Comparison of ENCODE assay signal across 13 cellular contexts in the genomic region with DNA sequence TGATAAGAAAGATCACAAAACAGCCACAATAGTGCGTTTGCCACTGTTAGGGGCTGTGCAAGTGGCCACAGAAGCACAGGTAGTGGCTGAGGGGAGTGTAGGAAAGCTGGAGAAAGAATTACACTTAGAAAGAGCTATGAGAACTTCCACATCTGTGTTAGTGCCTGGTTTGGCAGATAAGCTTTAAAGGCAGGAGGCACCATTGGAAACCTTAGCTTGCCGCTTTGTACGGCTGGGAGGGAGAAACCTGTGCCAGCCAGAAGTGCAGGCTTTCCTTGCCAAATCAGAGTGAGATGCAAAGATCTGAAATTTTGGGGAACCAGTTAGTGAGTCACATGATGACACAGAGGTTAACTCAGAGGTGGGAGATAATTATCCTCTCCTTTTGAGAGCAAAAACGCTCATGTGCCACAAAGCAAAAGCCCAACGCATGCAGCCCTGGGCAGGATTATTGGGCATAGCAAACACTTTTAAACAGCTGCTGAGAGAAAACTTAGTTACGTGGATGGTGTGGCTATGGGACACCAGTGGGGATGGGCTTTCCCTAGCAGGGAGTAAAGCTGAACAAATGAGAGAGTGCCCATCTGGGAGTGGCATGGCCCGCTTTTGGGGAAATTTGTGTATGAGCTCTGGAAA.
DNase-seq lines count a peak whose midpoint lies in the region; ATAC-seq and TF ChIP-seq lines count a peak whose summit lies in the region.
"Had no signal": no experiment of that assay in that cellular context is flagged by ENCODE, and none has a peak within 500 bp of the region (broad histone marks: within the 10 kb centered on the region; RNA-seq: fewer than 3 reads in every experiment).

No MANE protein-coding gene starts in this region.

- no peaks in the 10 kb centered on the region for H3K4me1 ChIP-seq in foreskin keratinocyte

- no peaks in the 10 kb centered on the region for H3K27me3 ChIP-seq in foreskin keratinocyte

- no peaks in the 10 kb centered on the region for H3K27me3 Mint-ChIP-seq in activated CD4-positive, alpha-beta T cell treated with anti-CD3 and anti-CD28 coated beads, Interleukin-2, amount 10 ng/mL, durations not matched to agents 24 days and 14 days

- no peaks in the 10 kb centered on the region for H3K36me3 Mint-ChIP-seq in activated CD4-positive, alpha-beta T cell treated with anti-CD3 and anti-CD28 coated beads, Interleukin-2, amount 10 ng/mL, durations not matched to agents 24 days and 14 days (ENCODE audit: low read depth)
- H3K36me3 Mint-ChIP-seq: CD4-positive, alpha-beta memory T cell had no signal

- H3K27ac Mint-ChIP-seq in activated CD4-positive, alpha-beta T cell treated with anti-CD3 and anti-CD28 coated beads, Interleukin-2, amount 10 ng/mL, durations not matched to agents 24 days and 14 days: no peak overlapping the region
- H3K27ac Mint-ChIP-seq: CD4-positive, alpha-beta memory T cell had no signal

- no peaks in the 10 kb centered on the region for H3K4me1 Mint-ChIP-seq in activated CD4-positive, alpha-beta T cell treated with anti-CD3 and anti-CD28 coated beads, Interleukin-2, amount 10 ng/mL, durations not matched to agents 24 days and 14 days
- H3K4me1 Mint-ChIP-seq: CD4-positive, alpha-beta memory T cell had no signal

- no peaks in the 10 kb centered on the region for H3K9me3 Mint-ChIP-seq in activated CD4-positive, alpha-beta T cell treated with anti-CD3 and anti-CD28 coated beads, Interleukin-2, amount 10 ng/mL, durations not matched to agents 24 days and 14 days

- intact Hi-C loops in activated CD4-positive, alpha-beta T cell treated with anti-CD3 and anti-CD28 coated beads, Interleukin-2, amount 10 ng/mL, durations not matched to agents 24 days and 14 days (cut with micrococcal nuclease): no loop called here

- DNase-seq in GDM1 (lab: John Stamatoyannopoulos, UW) (peak; percentile 81), UCSD-AML1 (lab: John Stamatoyannopoulos, UW; ENCODE audit: unreplicated experiment) (peak; percentile 63), foreskin keratinocyte (no peak), superior temporal gyrus (ENCODE audit: extremely low spot score) (no peak)
- no peak for DNase-seq in activated CD4-positive, alpha-beta T cell treated with anti-CD3 and anti-CD28 coated beads, Interleukin-2, amount 10 ng/mL, durations not matched to agents 24 days and 14 days
- no peak for DNase-seq in stimulated activated naive CD8-positive, alpha-beta T cell treated with anti-CD3 and anti-CD28 coated beads, Interleukin-15, Interleukin-2, amounts not matched to agents 100 U/mL and 50 U/mL, for 24 hours
- DNase-seq: ACHN; CD4-positive, alpha-beta memory T cell; DMS79 had no signal

- ATAC-seq in foreskin keratinocyte (peak; percentile 33), GM18861 (IDR thresholded peaks at IDR 0.05; ENCODE audit: unreplicated experiment) (no peak)
- ATAC-seq in stimulated activated naive CD8-positive, alpha-beta T cell treated with anti-CD3 and anti-CD28 coated beads, Interleukin-15, Interleukin-2, amounts not matched to agents 100 U/mL and 50 U/mL, for 24 hours: no peak
- ATAC-seq: HCT116, HepG2 had no signal

- H3K27ac ChIP-seq in foreskin keratinocyte: no peak overlapping the region
- H3K27ac ChIP-seq: C4-2B had no signal

- TF ChIP-seq CTCF in foreskin keratinocyte (conservative IDR thresholded peaks at IDR 0.05): no peak

- no peak overlapping the region for H3K4me3 Mint-ChIP-seq in activated CD4-positive, alpha-beta T cell treated with anti-CD3 and anti-CD28 coated beads, Interleukin-2, amount 10 ng/mL, durations not matched to agents 24 days and 14 days
- H3K4me3 Mint-ChIP-seq: CD4-positive, alpha-beta memory T cell had no signal

Comparison
In these comparisons a context has a peak if more than half of its experiments do, and no peak if none do; other contexts are left out.
1. DNase-seq: peak in GDM1 (single experiment) and UCSD-AML1 (single experiment); none in foreskin keratinocyte (0 of 2), superior temporal gyrus (single experiment), activated CD4-positive, alpha-beta T cell treated with anti-CD3 and anti-CD28 coated beads, Interleukin-2, amount 10 ng/mL, durations not matched to agents 24 days and 14 days (single experiment) and stimulated activated naive CD8-positive, alpha-beta T cell treated with anti-CD3 and anti-CD28 coated beads, Interleukin-15, Interleukin-2, amounts not matched to agents 100 U/mL and 50 U/mL, for 24 hours (single experiment).